1 cellular context compared by ENCODE assay signal in genomic region chr7:6012355-6013104, GRCh38.
TF ChIP-seq lines count a peak whose summit lies in the region.

No MANE protein-coding gene starts in this region.

TF ChIP-seq in WTC11, 78 proteins besides CTCF, POLR2A, EP300 and RAD21 (continued from another document):
- TF ChIP-seq STAT6 (CRISPR knock-in tag; conservative IDR thresholded peaks at IDR 0.05; ENCODE audit: low read depth) (no peak), TEAD1 (CRISPR knock-in tag; IDR thresholded peaks at IDR 0.05) (no peak), ZNF138 (CRISPR knock-in tag; conservative IDR thresholded peaks at IDR 0.05) (no peak), E2F4 (CRISPR knock-in tag; IDR thresholded peaks at IDR 0.05; ENCODE audit: borderline replicate concordance, low read depth) (no peak), PRRX2 (CRISPR knock-in tag; IDR thresholded peaks at IDR 0.05) (no peak), ELF4 (CRISPR knock-in tag; IDR thresholded peaks at IDR 0.05; ENCODE audit: low read depth) (no peak), AFF4 (CRISPR knock-in tag; IDR thresholded peaks at IDR 0.05; ENCODE audit: borderline replicate concordance) (no peak), HMGXB4 (CRISPR knock-in tag; IDR thresholded peaks at IDR 0.05) (no peak), NR1H2 (CRISPR knock-in tag; IDR thresholded peaks at IDR 0.05) (no peak), ZNF423 (CRISPR knock-in tag; IDR thresholded peaks at IDR 0.05) (no peak)
